Comparison of ENCODE assay signal across 1 cellular context in genomic region chr5:134594336-134594735, GRCh38.
TF ChIP-seq lines count a peak whose summit lies in the region.

No MANE protein-coding gene starts in this region.

TF ChIP-seq in HepG2, 621 proteins besides CTCF, POLR2A, EP300 and RAD21 (continued from another document and continues in another):
- TF ChIP-seq CREBL2 (CRISPR knock-in tag; IDR thresholded peaks at IDR 0.05; ENCODE audit: borderline replicate concordance) = no peak
- no peak for TF ChIP-seq ETS1 (CRISPR knock-in tag; IDR thresholded peaks at IDR 0.05)
- TF ChIP-seq ZNF839 (CRISPR knock-in tag; IDR thresholded peaks at IDR 0.05; ENCODE audit: borderline replicate concordance) = no peak
- no peak for TF ChIP-seq CCDC6 (CRISPR knock-in tag; IDR thresholded peaks at IDR 0.05)
- peak; percentile 87 for TF ChIP-seq HNF4A (CRISPR knock-in tag; IDR thresholded peaks at IDR 0.05)
- TF ChIP-seq FIP1L1 (IDR thresholded peaks at IDR 0.05; ENCODE audit: borderline replicate concordance, insufficient read depth, low read depth, low read length) = no peak
- no peak for TF ChIP-seq RAD51 (IDR thresholded peaks at IDR 0.05; ENCODE audit: borderline replicate concordance)
- TF ChIP-seq ZSCAN29 (CRISPR knock-in tag; conservative IDR thresholded peaks at IDR 0.05) = no peak
- no peak for TF ChIP-seq ZNF549 (CRISPR knock-in tag; IDR thresholded peaks at IDR 0.05)
- no peak for TF ChIP-seq ZSCAN21 (CRISPR knock-in tag; IDR thresholded peaks at IDR 0.05; ENCODE audit: borderline replicate concordance)
- TF ChIP-seq NR1H2 (CRISPR knock-in tag; IDR thresholded peaks at IDR 0.05; ENCODE audit: borderline replicate concordance, low read depth) = no peak
- TF ChIP-seq ZNF724P (CRISPR knock-in tag; IDR thresholded peaks at IDR 0.05; ENCODE audit: borderline replicate concordance) = no peak
- 0 out of 2 replicates have a peak, but pooled peaks have one; percentile 50 for TF ChIP-seq KAT7 (CRISPR knock-in tag; IDR thresholded peaks at IDR 0.05; ENCODE audit: borderline replicate concordance)
- TF ChIP-seq NONO (IDR thresholded peaks at IDR 0.05) = no peak
- TF ChIP-seq NONO (CRISPR knock-in tag; conservative IDR thresholded peaks at IDR 0.05) = no peak
- no peak for TF ChIP-seq MED8 (CRISPR knock-in tag; IDR thresholded peaks at IDR 0.05; ENCODE audit: insufficient replicate concordance)
- no peak for TF ChIP-seq ZKSCAN1 (IDR thresholded peaks at IDR 0.05; ENCODE audit: low read length)
- TF ChIP-seq ZNF609 (CRISPR knock-in tag; IDR thresholded peaks at IDR 0.05; ENCODE audit: borderline replicate concordance) = no peak
- TF ChIP-seq PLSCR1 (CRISPR knock-in tag; IDR thresholded peaks at IDR 0.05; ENCODE audit: borderline replicate concordance) = no peak
- TF ChIP-seq BATF2 (CRISPR knock-in tag; IDR thresholded peaks at IDR 0.05) = no peak
- TF ChIP-seq MTA1 (CRISPR knock-in tag; IDR thresholded peaks at IDR 0.05; ENCODE audit: borderline replicate concordance) = no peak
- no peak for TF ChIP-seq TBP (CRISPR knock-in tag; IDR thresholded peaks at IDR 0.05)
- no peak for TF ChIP-seq PRMT3 (CRISPR knock-in tag; IDR thresholded peaks at IDR 0.05; ENCODE audit: borderline replicate concordance, low read depth)
- no peak for TF ChIP-seq NFE2 (CRISPR knock-in tag; IDR thresholded peaks at IDR 0.05)
- 0 out of 2 replicates have a peak, but pooled peaks have one; percentile 16 for TF ChIP-seq IKZF5 (CRISPR knock-in tag; IDR thresholded peaks at IDR 0.05)
- peak; percentile 96 for TF ChIP-seq ZNF362 (CRISPR knock-in tag; IDR thresholded peaks at IDR 0.05; ENCODE audit: borderline replicate concordance)
- TF ChIP-seq CSRNP1 (CRISPR knock-in tag; IDR thresholded peaks at IDR 0.05) = no peak
- no peak for TF ChIP-seq ZXDC (CRISPR knock-in tag; IDR thresholded peaks at IDR 0.05)
- TF ChIP-seq RFXAP (CRISPR knock-in tag; IDR thresholded peaks at IDR 0.05; ENCODE audit: borderline replicate concordance) = 0 out of 2 replicates have a peak, but pooled peaks have one; percentile 29
- TF ChIP-seq TOE1 (CRISPR knock-in tag; IDR thresholded peaks at IDR 0.05) = no peak
- 0 out of 2 replicates have a peak, but pooled peaks have one; percentile 24 for TF ChIP-seq IRF2 (CRISPR knock-in tag; IDR thresholded peaks at IDR 0.05)
- TF ChIP-seq THAP7 (CRISPR knock-in tag; IDR thresholded peaks at IDR 0.05) = no peak
- TF ChIP-seq SSRP1 (CRISPR knock-in tag; IDR thresholded peaks at IDR 0.05) = no peak
- TF ChIP-seq ZFP91 (CRISPR knock-in tag; IDR thresholded peaks at IDR 0.05; ENCODE audit: borderline replicate concordance) = no peak
- no peak for TF ChIP-seq ZNF800 (CRISPR knock-in tag; IDR thresholded peaks at IDR 0.05)
